2 cellular contexts compared by ENCODE assay signal in genomic region chr10:126397640-126398382, GRCh38.
TF ChIP-seq lines count a peak whose summit lies in the region.

No MANE protein-coding gene starts in this region.

TF ChIP-seq in GM23338, 12 proteins besides CTCF, POLR2A, EP300 and RAD21 (continued from another document):
- TF ChIP-seq ZNF462 (CRISPR knock-in tag; IDR thresholded peaks at IDR 0.05) (no peak), ETS1 (IDR thresholded peaks at IDR 0.05) (no peak), ZNF114 (CRISPR knock-in tag; IDR thresholded peaks at IDR 0.05) (no peak), ZNF331 (CRISPR knock-in tag; IDR thresholded peaks at IDR 0.05; ENCODE audit: low read depth) (no peak), POLR2AphosphoS5 (IDR thresholded peaks at IDR 0.05; ENCODE audit: low read depth) (no peak), REST (IDR thresholded peaks at IDR 0.05; ENCODE audit: unreplicated experiment) (no peak)

TF ChIP-seq in SK-N-SH, 30 proteins besides CTCF, POLR2A, EP300 and RAD21 (continued from another document):
- TF ChIP-seq NFIC (IDR thresholded peaks at IDR 0.05; ENCODE audit: borderline replicate concordance) (peak; percentile 96), SMC3 (IDR thresholded peaks at IDR 0.05; ENCODE audit: low read depth, low read length) (no peak), NRF1 (IDR thresholded peaks at IDR 0.05; ENCODE audit: low read depth, low read length) (no peak), REST (IDR thresholded peaks at IDR 0.05; ENCODE audit: low read depth, low read length) (no peak; the same call in 1 of the 2 replicates), RCOR1 (IDR thresholded peaks at IDR 0.05; ENCODE audit: low read length) (0 out of 2 replicates have a peak, but pooled peaks have one; percentile 5), GABPA (IDR thresholded peaks at IDR 0.05; ENCODE audit: low read depth) (no peak), FOXM1 (IDR thresholded peaks at IDR 0.05; ENCODE audit: low read depth) (peak; percentile 91), FOSL2 (IDR thresholded peaks at IDR 0.05; ENCODE audit: borderline replicate concordance, low read depth) (peak; percentile 95), JUND (IDR thresholded peaks at IDR 0.05) (peak; percentile 99), EZH2phosphoT487 (IDR thresholded peaks at IDR 0.05; ENCODE audit: borderline replicate concordance, low read depth) (no peak), PBX3 (IDR thresholded peaks at IDR 0.05) (peak; percentile 80), RXRA (IDR thresholded peaks at IDR 0.05; ENCODE audit: borderline replicate concordance, low read depth) (peak; percentile 93), SIN3A (IDR thresholded peaks at IDR 0.05; ENCODE audit: borderline replicate concordance, low read depth, low read length) (peak; percentile 43; the same call in 1 of the 2 replicates), TEAD4 (IDR thresholded peaks at IDR 0.05; ENCODE audit: borderline replicate concordance, insufficient read depth) (peak; percentile 98), ZBTB33 (IDR thresholded peaks at IDR 0.05; ENCODE audit: borderline replicate concordance, low read depth) (peak; percentile 85; the same call in 1 of the 2 replicates), FOXJ3 (CRISPR knock-in tag; IDR thresholded peaks at IDR 0.05) (no peak), TAF1 (IDR thresholded peaks at IDR 0.05; ENCODE audit: borderline replicate concordance, low read depth, low read length) (no peak; the same call in 1 of the 2 replicates), GATA2 (CRISPR knock-in tag; IDR thresholded peaks at IDR 0.05) (no peak), YY1 (IDR thresholded peaks at IDR 0.05; ENCODE audit: low read depth) (peak; percentile 58; the same call in 1 of the 2 replicates), MXI1 (IDR thresholded peaks at IDR 0.05; ENCODE audit: low read depth, low read length) (no peak), USF1 (IDR thresholded peaks at IDR 0.05; ENCODE audit: borderline replicate concordance, low read depth) (0 out of 2 replicates have a peak, but pooled peaks have one; percentile 18), POLR2AphosphoS5 (IDR thresholded peaks at IDR 0.05; ENCODE audit: low read depth, low read length) (peak; percentile 71), TCF12 (IDR thresholded peaks at IDR 0.05) (peak; percentile 92), RFX5 (IDR thresholded peaks at IDR 0.05; ENCODE audit: low read length) (no peak), IRF3 (IDR thresholded peaks at IDR 0.05; ENCODE audit: low read depth, low read length) (no peak), CHD2 (IDR thresholded peaks at IDR 0.05; ENCODE audit: low read length, partially characterized antibody) (no peak)
TF ChIP-seq in SK-N-SH: peak in this region for 17.
